Comparison of ENCODE assay signal across 29 cellular contexts in genomic region chr7:135934651-135935050, GRCh38. TPM values are rescaled to one million over a fixed set of nuclear protein-coding genes. Genes with fewer than 3 reads are reported as not detected.
A peak's percentile ranks its signal among the peaks of the same experiment; 100 is the strongest.
DNase-seq lines count a peak whose midpoint lies in the region; ATAC-seq and TF ChIP-seq lines count a peak whose summit lies in the region.
"Had no signal": no experiment of that assay in that cellular context is flagged by ENCODE, and none has a peak within 500 bp of the region (broad histone marks: within the 10 kb centered on the region; RNA-seq: fewer than 3 reads in every experiment).

No MANE protein-coding gene starts in this region.

- H3K27ac Mint-ChIP-seq in activated B cell treated with CpG ODN at 0.5 μM for 24 hours = peak overlapping the region; percentile 11
- peak overlapping the region; percentile 27 for H3K27ac Mint-ChIP-seq in mesothelial cell of epicardium
- no peak overlapping the region for H3K27ac Mint-ChIP-seq in activated naive CD4-positive, alpha-beta T cell treated with anti-CD3 and anti-CD28 coated beads, Interleukin-2, amount 10 ng/mL, durations not matched to agents 7 days and 5 days
- H3K27ac Mint-ChIP-seq: neural progenitor cell; stimulated activated naive CD8-positive, alpha-beta T cell treated with anti-CD3 and anti-CD28 coated beads, Interleukin-15, Interleukin-2, amounts not matched to agents 100 ng/mL and 50 ng/mL, for 24 hours had no signal

- WGBS in heart left ventricle, 4 donors = 63 to 72% (median 66%) methylated on average over 2 of the region's 2 CpGs
- WGBS in esophagus squamous epithelium, 2 donors = 84 to 96% methylated on average over 2 of the region's 2 CpGs

- H3K36me3 ChIP-seq in right atrium auricular region (no peaks in the 10 kb centered on the region), heart left ventricle (peaks cover 0 to 5% (median 0%) of the 10 kb centered on the region in 9 donors), esophagus squamous epithelium (peaks cover 0 to 4% (median 0%) of the 10 kb centered on the region in 3 donors)
- H3K36me3 ChIP-seq: neural progenitor cell had no signal

- H3K36me3 Mint-ChIP-seq in activated B cell treated with CpG ODN at 0.5 μM for 24 hours (ENCODE audit: low read depth) (peaks cover 59% of the 10 kb centered on the region), mesothelial cell of epicardium (peaks cover 5% of the 10 kb centered on the region)
- peaks cover 13% of the 10 kb centered on the region for H3K36me3 Mint-ChIP-seq in activated naive CD4-positive, alpha-beta T cell treated with anti-CD3 and anti-CD28 coated beads, Interleukin-2, amount 10 ng/mL, durations not matched to agents 7 days and 5 days

- peak overlapping the region; percentile 44 to 59 for H3K27ac ChIP-seq in right atrium auricular region
- no peak overlapping the region for H3K27ac ChIP-seq in heart left ventricle
- H3K27ac ChIP-seq in esophagus squamous epithelium = peak overlapping the region in 1 of 4 donors; percentile 4
- H3K27ac ChIP-seq: BLaER1 treated with 17β-estradiol and CSF1 and Interleukin-3, amounts not matched to agents 10 nM and 100 nM; dorsolateral prefrontal cortex; neural progenitor cell; parathyroid adenoma; vagina had no signal

- POLR2A ChIA-PET in activated B cell treated with CpG ODN at 0.5 μM for 24 hours (lab: Charles Lee) = no interaction called here

- H3K4me3 Mint-ChIP-seq in activated B cell treated with CpG ODN at 0.5 μM for 24 hours (no peak overlapping the region), mesothelial cell of epicardium (no peak overlapping the region)
- H3K4me3 Mint-ChIP-seq in activated naive CD4-positive, alpha-beta T cell treated with anti-CD3 and anti-CD28 coated beads, Interleukin-2, amount 10 ng/mL, durations not matched to agents 7 days and 5 days = no peak overlapping the region
- H3K4me3 Mint-ChIP-seq: central memory CD8-positive, alpha-beta T cell; neural progenitor cell; stimulated activated naive CD8-positive, alpha-beta T cell treated with anti-CD3 and anti-CD28 coated beads, Interleukin-15, Interleukin-2, amounts not matched to agents 100 ng/mL and 50 ng/mL, for 24 hours; T-helper 1 cell treated with Interleukin-12 subunit alpha and Interleukin-12 subunit beta and Interleukin-4 antibody, amounts not matched to agents 30 μg/mL and 1 μg/mL, for 36 hours had no signal

- ATAC-seq in heart left ventricle (no peak), activated B cell treated with CpG ODN at 0.5 μM for 24 hours (ENCODE audit: low read depth) (no peak)
- ATAC-seq: mucosa of descending colon, PC-3, right cardiac atrium had no signal

- H3K4me1 Mint-ChIP-seq in activated B cell treated with CpG ODN at 0.5 μM for 24 hours = peaks cover 72% of the 10 kb centered on the region
- peaks cover 85% of the 10 kb centered on the region for H3K4me1 Mint-ChIP-seq in mesothelial cell of epicardium
- peaks cover 11% of the 10 kb centered on the region for H3K4me1 Mint-ChIP-seq in activated naive CD4-positive, alpha-beta T cell treated with anti-CD3 and anti-CD28 coated beads, Interleukin-2, amount 10 ng/mL, durations not matched to agents 7 days and 5 days

- H3K9me3 ChIP-seq in right atrium auricular region (no peaks in the 10 kb centered on the region), heart left ventricle (no peaks in the 10 kb centered on the region), esophagus squamous epithelium (no peaks in the 10 kb centered on the region)
- H3K9me3 ChIP-seq: BLaER1 treated with 17β-estradiol and CSF1 and Interleukin-3, amounts not matched to agents 10 nM and 100 nM; mucosa of descending colon; SK-N-SH; vagina had no signal

- no peaks in the 10 kb centered on the region for H3K27me3 ChIP-seq in right atrium auricular region
- no peaks in the 10 kb centered on the region for H3K27me3 ChIP-seq in heart left ventricle
- H3K27me3 ChIP-seq in esophagus squamous epithelium = no peaks in the 10 kb centered on the region
- H3K27me3 ChIP-seq: BLaER1 treated with 17β-estradiol and CSF1 and Interleukin-3, amounts not matched to agents 10 nM and 100 nM; dorsolateral prefrontal cortex; neural progenitor cell; vagina had no signal

- H3K4me3 ChIP-seq in right atrium auricular region (no peak overlapping the region), heart left ventricle (no peak overlapping the region), esophagus squamous epithelium (no peak overlapping the region)
- H3K4me3 ChIP-seq: BLaER1 treated with 17β-estradiol and CSF1 and Interleukin-3, amounts not matched to agents 10 nM and 100 nM; dorsolateral prefrontal cortex; lung; mucosa of descending colon; neural progenitor cell; smooth muscle cell; vagina had no signal

- H3K27me3 Mint-ChIP-seq in activated B cell treated with CpG ODN at 0.5 μM for 24 hours = no peaks in the 10 kb centered on the region
- H3K27me3 Mint-ChIP-seq in mesothelial cell of epicardium (ENCODE audit: low read depth) = no peaks in the 10 kb centered on the region
- no peaks in the 10 kb centered on the region for H3K27me3 Mint-ChIP-seq in activated naive CD4-positive, alpha-beta T cell treated with anti-CD3 and anti-CD28 coated beads, Interleukin-2, amount 10 ng/mL, durations not matched to agents 7 days and 5 days
- H3K27me3 Mint-ChIP-seq: central memory CD8-positive, alpha-beta T cell; stimulated activated naive CD8-positive, alpha-beta T cell treated with anti-CD3 and anti-CD28 coated beads, Interleukin-15, Interleukin-2, amounts not matched to agents 100 ng/mL and 50 ng/mL, for 24 hours had no signal

- TF ChIP-seq POLR2A in heart left ventricle (IDR thresholded peaks at IDR 0.05) = no peak
- no peak for TF ChIP-seq POLR2A in esophagus squamous epithelium (IDR thresholded peaks at IDR 0.05)

- TF ChIP-seq CTCF in right atrium auricular region (IDR thresholded peaks at IDR 0.05) = no peak
- no peak for TF ChIP-seq CTCF in heart left ventricle (IDR thresholded peaks at IDR 0.05)
- TF ChIP-seq CTCF in activated B cell treated with CpG ODN at 0.5 μM for 24 hours (IDR thresholded peaks at IDR 0.05) = no peak
- TF ChIP-seq CTCF in mesothelial cell of epicardium (IDR thresholded peaks at IDR 0.05; ENCODE audit: unreplicated experiment) = no peak
- TF ChIP-seq CTCF in esophagus squamous epithelium (IDR thresholded peaks at IDR 0.05) = no peak

- CTCF ChIA-PET in activated B cell treated with CpG ODN at 0.5 μM for 24 hours (lab: Charles Lee) = no interaction called here
- CTCF ChIA-PET in activated naive CD4-positive, alpha-beta T cell treated with anti-CD3 and anti-CD28 coated beads, Interleukin-2, amount 10 ng/mL, durations not matched to agents 7 days and 5 days (lab: Charles Lee) = no interaction called here

- intact Hi-C loops in heart left ventricle (cut with DNase I) (loop anchor here in 1 of 10 donors (5.0 kb wide), 1 partner anchor 33 kb away; no protein-coding TSS in a partner anchor), activated B cell treated with CpG ODN at 0.5 μM for 24 hours (cut with micrococcal nuclease) (loop anchor here (5.0 kb wide), 1 partner anchor 38 kb away; no protein-coding TSS in a partner anchor), esophagus squamous epithelium (cut with DNase I) (no loop called here)

- peaks cover 0 to 72% of the 10 kb centered on the region in 2 donors for H3K4me1 ChIP-seq in right atrium auricular region
- H3K4me1 ChIP-seq in heart left ventricle = peaks cover 0 to 87% (median 35%) of the 10 kb centered on the region in 12 donors
- H3K4me1 ChIP-seq in esophagus squamous epithelium = peaks cover 0 to 46% (median 5%) of the 10 kb centered on the region in 3 donors

- H3K9me3 Mint-ChIP-seq in activated B cell treated with CpG ODN at 0.5 μM for 24 hours (no peaks in the 10 kb centered on the region), mesothelial cell of epicardium (no peaks in the 10 kb centered on the region)
- no peaks in the 10 kb centered on the region for H3K9me3 Mint-ChIP-seq in activated naive CD4-positive, alpha-beta T cell treated with anti-CD3 and anti-CD28 coated beads, Interleukin-2, amount 10 ng/mL, durations not matched to agents 7 days and 5 days
- H3K9me3 Mint-ChIP-seq: central memory CD8-positive, alpha-beta T cell; neural progenitor cell; stimulated activated naive CD8-positive, alpha-beta T cell treated with anti-CD3 and anti-CD28 coated beads, Interleukin-15, Interleukin-2, amounts not matched to agents 100 ng/mL and 50 ng/mL, for 24 hours; T-helper 1 cell treated with Interleukin-12 subunit alpha and Interleukin-12 subunit beta and Interleukin-4 antibody, amounts not matched to agents 30 μg/mL and 1 μg/mL, for 36 hours had no signal

- DNase-seq in right atrium auricular region (ENCODE audit: low spot score) (no peak), heart left ventricle (no peak), activated B cell treated with CpG ODN at 0.5 μM for 24 hours (no peak), mesothelial cell of epicardium (ENCODE audit: low spot score in 2 of 2, unreplicated experiment in 2 of 2) (no peak), NCI-H226 (no peak), esophagus squamous epithelium (lab: John Stamatoyannopoulos, UW) (no peak)
- DNase-seq in activated naive CD4-positive, alpha-beta T cell treated with anti-CD3 and anti-CD28 coated beads, Interleukin-2, amount 10 ng/mL, durations not matched to agents 7 days and 5 days = no peak
- DNase-seq: activated CD4-positive, alpha-beta T cell treated with anti-CD3 and anti-CD28 coated beads for 4 hours; DND-41; dorsolateral prefrontal cortex; GF-D8; Kasumi-1; mucosa of descending colon; NCI-H1436; NCI-H2081 treated with DMSO at 0.1 percent for 48 hours; NCI-H2227 treated with DMSO at 0.1 percent for 48 hours; NCI-H526 treated with DMSO at 0.1 percent for 48 hours; PC-3; right cardiac atrium; SK-N-SH had no signal

RNA-seq across cellular contexts. Expression of gene MTPN, which starts 42.5 kb away (rescaled TPM):
- total RNA-seq in right atrium auricular region = 100 to 1,000 TPM in 1 of 2 donors, 10 to 100 TPM in 1; 91.9 to 103 TPM
- 100 to 1,000 TPM in 2 of 9 donors, 10 to 100 TPM in 7; 58.7 to 130 (median 90.4) TPM for total RNA-seq in heart left ventricle
- polyA plus RNA-seq in heart left ventricle = 100 to 1,000 TPM in 1 of 2 donors, 10 to 100 TPM in 1; 22.1 to 115 TPM
- 130 and 137 TPM in 2 replicates for total RNA-seq in activated B cell treated with CpG ODN at 0.5 μM for 24 hours
- 112 to 115 TPM (median 114 TPM) in 3 replicates for total RNA-seq in mesothelial cell of epicardium
- 100 to 1,000 TPM; 100 to 182 (median 145) TPM for total RNA-seq in esophagus squamous epithelium

Comparison
In these comparisons a context has a peak if more than half of its experiments do, and no peak if none do; other contexts are left out.
1. H3K27ac ChIP-seq: peak in right atrium auricular region (2 of 2); none in heart left ventricle (0 of 12).